8 cellular contexts compared by ENCODE assay signal in the genomic region with DNA sequence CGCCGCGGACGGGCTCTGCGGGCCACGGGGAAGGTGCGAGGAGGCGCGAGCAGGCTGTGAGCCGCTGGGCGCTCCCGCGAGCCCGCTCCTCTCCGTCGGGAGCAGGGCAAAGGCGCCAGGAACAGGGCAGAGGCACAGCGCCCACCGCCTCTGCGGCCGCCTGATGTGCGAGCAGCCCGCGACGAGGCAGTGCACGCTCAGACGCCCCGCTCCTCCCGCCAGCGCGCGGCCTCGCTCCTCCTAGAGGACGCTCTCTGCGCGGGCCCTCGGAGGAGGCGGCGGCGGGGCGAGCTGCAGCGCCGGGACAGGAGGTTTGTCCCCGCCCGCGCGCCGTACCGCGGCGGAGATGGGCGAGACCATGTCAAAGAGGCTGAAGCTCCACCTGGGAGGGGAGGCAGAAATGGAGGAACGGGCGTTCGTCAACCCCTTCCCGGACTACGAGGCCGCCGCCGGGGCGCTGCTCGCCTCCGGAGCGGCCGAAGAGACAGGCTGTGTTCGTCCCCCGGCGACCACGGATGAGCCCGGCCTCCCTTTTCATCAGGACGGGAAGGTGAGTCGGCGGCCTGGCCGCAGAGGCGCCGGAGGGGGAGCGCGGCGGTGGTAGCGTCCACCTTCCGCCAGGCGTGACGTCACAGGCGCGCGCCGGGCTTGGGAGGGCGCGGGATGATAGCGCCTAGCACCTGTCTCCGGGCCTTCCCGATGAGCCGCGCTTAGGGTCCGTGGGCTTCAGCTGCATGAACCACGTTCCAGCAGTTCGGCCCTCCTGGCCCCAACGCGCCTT. TPM values are rescaled to one million over a fixed set of nuclear protein-coding genes. Genes with fewer than 3 reads are reported as not detected.
DNase-seq lines count a peak whose midpoint lies in the region; ATAC-seq, FAIRE-seq and TF ChIP-seq lines count a peak whose summit lies in the region.

No MANE protein-coding gene starts in this region.

- peaks cover 42% of the 10 kb centered on the region for H3K4me1 Mint-ChIP-seq in dendritic cell treated with granulocyte-macrophage colony-stimulating factor and Interleukin-4, amounts not matched to agents 40 ng/mL and 50 ng/mL, for 4 days (ENCODE audit: low read depth)

- TF ChIP-seq EP300 in HepG2 (IDR thresholded peaks at IDR 0.05; ENCODE audit: low read depth in 2 of 2, low read length in 2 of 2) (no peak; a peak in 1 of 4 replicates), HepG2 (CRISPR knock-in tag; IDR thresholded peaks at IDR 0.05; ENCODE audit: borderline replicate concordance) (no peak)

- TF ChIP-seq CTCF in C4-2B (conservative IDR thresholded peaks at IDR 0.05), result peak; percentile 50
- peak; percentile 62 for TF ChIP-seq CTCF in HepG2 (CRISPR knock-in tag; IDR thresholded peaks at IDR 0.05)

- peak overlapping the region; percentile 97 for H3K27ac Mint-ChIP-seq in dendritic cell treated with granulocyte-macrophage colony-stimulating factor and Interleukin-4, amounts not matched to agents 40 ng/mL and 50 ng/mL, for 4 days

- peak overlapping the region; percentile 98 to 99 (median 98) for H3K4me3 ChIP-seq in HepG2 (replicated peaks in 1 of 3; ENCODE audit: insufficient read depth in 1 of 3, low read depth in 2 of 3, low read length in 3 of 3)

- peaks cover 44% of the 10 kb centered on the region for H3K4me1 ChIP-seq in HepG2 (ENCODE audit: insufficient read depth, low read length)

- BruUV-seq in HepG2 (replicated peaks; lab: Mats Ljungman, UMichigan), result no TSS peak

- no CpG with 5 or more reads among the region's 99 CpGs for WGBS in HepG2 (ENCODE audit: low lambda C conversion rate)

- no peaks in the 10 kb centered on the region for H3K9me3 Mint-ChIP-seq in dendritic cell treated with granulocyte-macrophage colony-stimulating factor and Interleukin-4, amounts not matched to agents 40 ng/mL and 50 ng/mL, for 4 days

- peaks cover 24% of the 10 kb centered on the region for H3K79me2 ChIP-seq in HepG2 (ENCODE audit: insufficient read depth, low read length)

- peak overlapping the region; percentile 85 for H3K4me3 Mint-ChIP-seq in dendritic cell treated with granulocyte-macrophage colony-stimulating factor and Interleukin-4, amounts not matched to agents 40 ng/mL and 50 ng/mL, for 4 days

- H3K27ac ChIP-seq in C4-2B (peak overlapping the region; percentile 95), HepG2 (ENCODE audit: extremely low read length, insufficient read depth, low read length) (peak overlapping the region; percentile 99)

- POLR2A ChIA-PET in HepG2 (lab: Yijun Ruan, JAX), result interaction anchor here (0.8 to 1.9 kb wide), 13 partner anchors 9 to 740 kb away, joined by 3 to 8 read pairs (median 4); a partner anchor contains a TSS

- peak; percentile 35 for TF ChIP-seq RAD21 in HepG2 (CRISPR knock-in tag; IDR thresholded peaks at IDR 0.05)

- peak; percentile 89 for DNase-seq in NCI-H526 treated with DMSO at 0.1 percent for 48 hours (lab: John Stamatoyannopoulos, UW)
- peak; percentile 93 for DNase-seq in activated CD4-positive, alpha-beta T cell treated with anti-CD3 and anti-CD28 coated beads, Interleukin-2, amount 50 U/mL, for 1 hour
- DNase-seq in HepG2 (ENCODE audit: low spot score), result peak; percentile 86
- peak; percentile 91 to 92 for DNase-seq in stimulated activated CD4-positive, alpha-beta T cell treated with anti-CD3 and anti-CD28 coated beads, Interleukin-2, amount 100 ng/mL, for 48 hours

- H3K27me3 ChIP-seq in HepG2 (ENCODE audit: control insufficient read depth in 1 of 2, insufficient read depth in 2 of 2, low read length in 2 of 2), result no peaks in the 10 kb centered on the region; a peak in 1 of 5 replicates

- peak overlapping the region; percentile 100 for H3K9ac ChIP-seq in HepG2 (ENCODE audit: insufficient read depth, low read depth, low read length)

- peak; percentile 79 for ATAC-seq in GM19328 (IDR thresholded peaks at IDR 0.05; ENCODE audit: unreplicated experiment)
- ATAC-seq in HG03469 (IDR thresholded peaks at IDR 0.05; ENCODE audit: unreplicated experiment), result peak; percentile 77
- peak; percentile 94 for ATAC-seq in HepG2

- CTCF ChIA-PET in HepG2 (lab: Yijun Ruan, JAX; ENCODE audit: low intra/inter-chr PET ratio, low total read pairs), result no interaction called here

- intact Hi-C loops in dendritic cell treated with granulocyte-macrophage colony-stimulating factor and Interleukin-4, amounts not matched to agents 40 ng/mL and 50 ng/mL, for 4 days (cut with micrococcal nuclease), result loop anchor here (5.0 kb wide), 2 partner anchors 521 to 609 kb away; a partner anchor contains a TSS
- intact Hi-C loops in HepG2 (cut with micrococcal nuclease; ENCODE audit: unreplicated experiment), result loop anchor here (2.0 kb wide), 2 partner anchors 49 to 205 kb away; no protein-coding TSS in a partner anchor

- peak overlapping the region; percentile 82 for H3K4me2 ChIP-seq in HepG2 (ENCODE audit: low read depth, low read length)

- FAIRE-seq in HepG2 (lab: Jason Lieb, UNC), result no peak

- H2AFZ ChIP-seq in HepG2 (ENCODE audit: low read length), result no peak overlapping the region

- H3K27me3 Mint-ChIP-seq in dendritic cell treated with granulocyte-macrophage colony-stimulating factor and Interleukin-4, amounts not matched to agents 40 ng/mL and 50 ng/mL, for 4 days, result peaks cover 11% of the 10 kb centered on the region

- H3K36me3 Mint-ChIP-seq in dendritic cell treated with granulocyte-macrophage colony-stimulating factor and Interleukin-4, amounts not matched to agents 40 ng/mL and 50 ng/mL, for 4 days (ENCODE audit: low read depth), result peaks cover 16% of the 10 kb centered on the region

- no peaks in the 10 kb centered on the region for H3K9me3 ChIP-seq in HepG2 (ENCODE audit: low read length)

- no peaks in the 10 kb centered on the region; a peak in 1 of 5 replicates for H3K36me3 ChIP-seq in HepG2 (replicated peaks in 1 of 2; ENCODE audit: control insufficient read depth in 1 of 2, insufficient read depth in 2 of 2, low read length in 2 of 2)

- TF ChIP-seq POLR2A in HepG2 (IDR thresholded peaks at IDR 0.05; ENCODE audit: insufficient read depth in 1 of 2, low read depth in 2 of 2, low read length in 2 of 2), result peak; percentile 83 to 93

- no peaks in the 10 kb centered on the region for H4K20me1 ChIP-seq in HepG2 (ENCODE audit: insufficient read depth, low read length)

- in situ Hi-C loops in HepG2 (cut with HindIII; ENCODE audit: extremely low pct_ligation_motif_present, low pct_unique_long_range_greater_than_20kb), result no loop called here

TF ChIP-seq in HepG2, 621 proteins besides CTCF, POLR2A, EP300 and RAD21 (continues in another document):
- TF ChIP-seq, protein P1, sequence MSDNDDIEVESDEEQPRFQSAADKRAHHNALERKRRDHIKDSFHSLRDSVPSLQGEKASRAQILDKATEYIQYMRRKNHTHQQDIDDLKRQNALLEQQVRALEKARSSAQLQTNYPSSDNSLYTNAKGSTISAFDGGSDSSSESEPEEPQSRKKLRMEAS (IDR thresholded peaks at IDR 0.05), result peak; percentile 54; the same call in 1 of the 2 replicates
- 0 out of 2 replicates have a peak, but pooled peaks have one; percentile 37 for TF ChIP-seq ZNF607 (CRISPR knock-in tag; IDR thresholded peaks at IDR 0.05; ENCODE audit: borderline replicate concordance)
- TF ChIP-seq ATAD3A (CRISPR knock-in tag; IDR thresholded peaks at IDR 0.05), result no peak; the same call in 1 of the 2 replicates
- TF ChIP-seq PHF5A (CRISPR knock-in tag; IDR thresholded peaks at IDR 0.05; ENCODE audit: low read depth, unreplicated experiment), result peak; percentile 13
- peak; percentile 98 for TF ChIP-seq GATAD1 (CRISPR knock-in tag; IDR thresholded peaks at IDR 0.05)
- TF ChIP-seq RFX5 (IDR thresholded peaks at IDR 0.05; ENCODE audit: low read depth, low read length), result peak; percentile 73; the same call in 1 of the 2 replicates
- TF ChIP-seq RARA (CRISPR knock-in tag; IDR thresholded peaks at IDR 0.05), result peak; percentile 27; the same call in 1 of the 2 replicates
- TF ChIP-seq ONECUT2 (CRISPR knock-in tag; IDR thresholded peaks at IDR 0.05), result peak; percentile 9; the same call in 1 of the 2 replicates
- peak; percentile 25; the same call in 1 of the 2 replicates for TF ChIP-seq KLF6 (CRISPR knock-in tag; IDR thresholded peaks at IDR 0.05)

RNA-seq across cellular contexts. Expression of a gene that starts 0.7 kb away (rescaled TPM):
- 13.8 and 22.0 TPM in 2 replicates for total RNA-seq in HepG2 (2016; rRNA removed; fragmentation: Illumina TruSeq; extraction: Trizol)
- total RNA-seq in HepG2 (2016; cell fraction: cytosol; rRNA removed; fragmentation: Illumina TruSeq; extraction: Trizol; ENCODE audit: low read depth), result 4.6 and 5.7 TPM in 2 replicates
- 14.5 and 21.5 TPM in 2 replicates for total RNA-seq in HepG2 (2016; cell fraction: insoluble cytoplasmic fraction; rRNA removed; fragmentation: Illumina TruSeq; extraction: Trizol)
- 6.3 TPM in 2 replicates for total RNA-seq in HepG2 (2016; cell fraction: membrane; rRNA removed; fragmentation: Illumina TruSeq; extraction: Trizol)
- total RNA-seq in HepG2 (2016; cell fraction: nucleus; rRNA removed; fragmentation: Illumina TruSeq; extraction: Trizol), result 9.4 and 10.2 TPM in 2 replicates
- polyA plus RNA-seq in HepG2 (2011; rRNA removed), result 9.8 and 10.0 TPM in 2 replicates
- 11.7 and 12.5 TPM in 2 replicates for polyA plus RNA-seq in HepG2 (2011; cell fraction: cytosol; rRNA removed)
- polyA plus RNA-seq in HepG2 (2011; cell fraction: nucleus; rRNA removed), result 3.7 and 6.6 TPM in 2 replicates
- 7.3 and 8.8 TPM in 2 replicates for polyA plus RNA-seq in HepG2 (2012)
- polyA plus RNA-seq in HepG2 (2016; cell fraction: cytosol; fragmentation: Illumina TruSeq; extraction: Trizol; ENCODE audit: low read depth), result 4.1 and 4.3 TPM in 2 replicates
- polyA plus RNA-seq in HepG2 (2016; cell fraction: insoluble cytoplasmic fraction; fragmentation: Illumina TruSeq; extraction: Trizol; ENCODE audit: low read depth), result 19.0 and 21.3 TPM in 2 replicates
- polyA plus RNA-seq in HepG2 (2016; cell fraction: membrane; fragmentation: Illumina TruSeq; extraction: Trizol; ENCODE audit: low read depth), result 5.6 and 6.6 TPM in 2 replicates
- polyA plus RNA-seq in HepG2 (2016; cell fraction: nucleus; fragmentation: Illumina TruSeq; extraction: Trizol; ENCODE audit: insufficient read depth, low read depth), result 11.1 and 16.0 TPM in 2 replicates
- polyA minus RNA-seq in HepG2 (2011; rRNA and poly(A)+ RNA removed; ENCODE audit: low replicate concordance), result 30.3 and 36.9 TPM in 2 replicates
- 7.6 and 8.4 TPM in 2 replicates for polyA minus RNA-seq in HepG2 (2011; cell fraction: cytosol; rRNA and poly(A)+ RNA removed)
- polyA minus RNA-seq in HepG2 (2011; cell fraction: nucleus; rRNA and poly(A)+ RNA removed), result 4.7 and 8.1 TPM in 2 replicates

Comparison
In these comparisons a context has a peak if more than half of its experiments do, and no peak if none do; other contexts are left out.
1. Peak in every context shown above with its lines: DNase-seq, ATAC-seq, H3K4me3 ChIP-seq and H3K27ac ChIP-seq.